9 cellular contexts compared by ENCODE assay signal in genomic region chr5:145347026-145347616, GRCh38.
DNase-seq lines count a peak whose midpoint lies in the region; ATAC-seq and FAIRE-seq lines count a peak whose summit lies in the region.
"Had no signal": no experiment of that assay in that cellular context is flagged by ENCODE, and none has a peak within 500 bp of the region (broad histone marks: within the 10 kb centered on the region; RNA-seq: fewer than 3 reads in every experiment).

No MANE protein-coding gene starts in this region.

- peak; percentile 63 for ATAC-seq in GM18511 (IDR thresholded peaks at IDR 0.05; ENCODE audit: unreplicated experiment)
- ATAC-seq in GM21381 (IDR thresholded peaks at IDR 0.05; ENCODE audit: unreplicated experiment), result no peak

- H3K4me1 Mint-ChIP-seq in activated CD4-positive, alpha-beta memory T cell treated with anti-CD3 and anti-CD28 coated beads, Interleukin-2, amount 10 ng/mL, durations not matched to agents 7 days and 5 days, result no peaks in the 10 kb centered on the region

- FAIRE-seq in A204.1 (lab: Jason Lieb, UNC) (peak; percentile 98), frontal cortex (lab: Jason Lieb, UNC) (no peak)
- FAIRE-seq: colon had no signal

- H3K36me3 Mint-ChIP-seq in activated CD4-positive, alpha-beta memory T cell treated with anti-CD3 and anti-CD28 coated beads, Interleukin-2, amount 10 ng/mL, durations not matched to agents 7 days and 5 days (ENCODE audit: low read depth), result no peaks in the 10 kb centered on the region

- DNase-seq in LHCN-M2 (ENCODE audit: low read depth) (peak; percentile 67), brain pericyte (ENCODE audit: low read depth, low spot score) (peak; percentile 59), myocyte (ENCODE audit: low read depth) (peak; percentile 64), frontal cortex (ENCODE audit: low spot score in 2 of 2) (no peak)
- DNase-seq in activated CD4-positive, alpha-beta memory T cell treated with anti-CD3 and anti-CD28 coated beads, Interleukin-2, amount 10 ng/mL, durations not matched to agents 7 days and 5 days, result no peak

- no peak overlapping the region for H3K4me3 Mint-ChIP-seq in activated CD4-positive, alpha-beta memory T cell treated with anti-CD3 and anti-CD28 coated beads, Interleukin-2, amount 10 ng/mL, durations not matched to agents 7 days and 5 days

- CTCF ChIA-PET in activated CD4-positive, alpha-beta memory T cell treated with anti-CD3 and anti-CD28 coated beads, Interleukin-2, amount 10 ng/mL, durations not matched to agents 7 days and 5 days (lab: Charles Lee), result no interaction called here

- H3K27ac Mint-ChIP-seq in activated CD4-positive, alpha-beta memory T cell treated with anti-CD3 and anti-CD28 coated beads, Interleukin-2, amount 10 ng/mL, durations not matched to agents 7 days and 5 days, result no peak overlapping the region

- no peaks in the 10 kb centered on the region for H3K27me3 Mint-ChIP-seq in activated CD4-positive, alpha-beta memory T cell treated with anti-CD3 and anti-CD28 coated beads, Interleukin-2, amount 10 ng/mL, durations not matched to agents 7 days and 5 days

- H3K9me3 Mint-ChIP-seq in activated CD4-positive, alpha-beta memory T cell treated with anti-CD3 and anti-CD28 coated beads, Interleukin-2, amount 10 ng/mL, durations not matched to agents 7 days and 5 days, result no peaks in the 10 kb centered on the region

- POLR2A ChIA-PET in activated CD4-positive, alpha-beta memory T cell treated with anti-CD3 and anti-CD28 coated beads, Interleukin-2, amount 10 ng/mL, durations not matched to agents 7 days and 5 days (lab: Charles Lee), result no interaction called here

Comparison
In these comparisons a context has a peak if more than half of its experiments do, and no peak if none do; other contexts are left out.
1. DNase-seq: peak in LHCN-M2 (single experiment), brain pericyte (single experiment) and myocyte (single experiment); none in activated CD4-positive, alpha-beta memory T cell treated with anti-CD3 and anti-CD28 coated beads, Interleukin-2, amount 10 ng/mL, durations not matched to agents 7 days and 5 days (single experiment) and frontal cortex (0 of 2).